ENCODE assay signal across 16 cellular contexts in the genomic region with DNA sequence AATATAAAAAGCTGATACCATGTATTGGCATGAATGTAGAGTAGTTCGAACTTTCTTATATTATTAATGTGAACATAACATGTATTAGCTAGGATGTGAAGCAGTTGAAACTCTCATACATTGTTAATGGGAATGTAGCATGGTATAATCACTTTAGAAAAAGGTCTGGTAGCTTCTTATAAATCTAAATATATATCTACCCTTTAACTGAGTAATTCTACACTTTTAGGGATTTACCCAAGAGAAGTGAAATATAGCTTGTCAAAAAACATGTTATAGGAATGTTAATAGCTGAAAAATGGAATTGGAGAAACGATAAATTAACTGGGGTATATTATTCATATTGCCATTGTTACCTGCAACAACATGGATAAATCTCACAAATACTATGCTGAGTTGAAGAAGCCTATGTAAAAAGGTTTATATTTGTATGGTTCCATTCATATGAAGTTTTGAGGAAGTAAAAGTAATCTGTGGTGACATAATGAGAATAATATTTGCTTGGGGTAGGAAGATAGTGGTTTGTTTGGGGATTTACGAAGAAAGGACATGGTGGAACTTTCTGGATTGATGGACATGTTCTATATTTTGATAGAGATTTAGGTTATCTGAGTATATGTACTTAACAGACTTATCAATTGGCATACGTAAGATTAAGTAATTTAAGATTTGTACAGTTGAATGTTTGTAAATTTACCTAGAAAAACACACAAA.
"Had no signal": no experiment of that assay in that cellular context is flagged by ENCODE, and none has a peak within 500 bp of the region (broad histone marks: within the 10 kb centered on the region; RNA-seq: fewer than 3 reads in every experiment).

No MANE protein-coding gene starts in this region.

- ATAC-seq: effector memory CD8-positive, alpha-beta T cell; heart right ventricle; left lung had no signal

- H3K4me3 ChIP-seq: esophagus squamous epithelium, heart right ventricle, left lung, smooth muscle cell had no signal

- H3K27ac Mint-ChIP-seq: activated naive CD8-positive, alpha-beta T cell; effector memory CD8-positive, alpha-beta T cell; nephron progenitor cell had no signal

- H3K4me1 Mint-ChIP-seq: nephron progenitor cell had no signal

- H3K36me3 Mint-ChIP-seq: activated naive CD8-positive, alpha-beta T cell had no signal

- H3K9me3 Mint-ChIP-seq: effector memory CD8-positive, alpha-beta T cell; nephron progenitor cell had no signal

- H3K9me3 ChIP-seq: esophagus squamous epithelium, heart right ventricle, left lung had no signal

- H3K4me3 Mint-ChIP-seq: activated naive CD8-positive, alpha-beta T cell; effector memory CD8-positive, alpha-beta T cell; nephron progenitor cell had no signal

- DNase-seq: activated CD4-positive, alpha-beta T cell treated with anti-CD3 and anti-CD28 coated beads for 1 hour; activated CD4-positive, alpha-beta T cell treated with anti-CD3 and anti-CD28 coated beads, Interleukin-2, amount 50 U/mL, for 48 hours; dermis blood vessel endothelial cell; effector memory CD8-positive, alpha-beta T cell; esophagus squamous epithelium; heart right ventricle; left lung; midbrain; nephron progenitor cell; nucleus accumbens; stimulated activated CD4-positive, alpha-beta T cell treated with anti-CD3 and anti-CD28 coated beads, Interleukin-4, amount 100 ng/mL, for 1 hour; stimulated activated naive CD4-positive, alpha-beta T cell; T-helper 9 cell had no signal

- H3K27ac ChIP-seq: esophagus squamous epithelium, heart right ventricle, left lung, VCaP had no signal

- H3K36me3 ChIP-seq: esophagus squamous epithelium, heart right ventricle, left lung had no signal

- H3K27me3 ChIP-seq: esophagus squamous epithelium, heart right ventricle, left lung had no signal

- H3K27me3 Mint-ChIP-seq: activated naive CD8-positive, alpha-beta T cell; effector memory CD8-positive, alpha-beta T cell had no signal
